26 cellular contexts compared by ENCODE assay signal in genomic region chr5:168056499-168057182, GRCh38.
"Had no signal": no experiment of that assay in that cellular context is flagged by ENCODE, and none has a peak within 500 bp of the region (broad histone marks: within the 10 kb centered on the region; RNA-seq: fewer than 3 reads in every experiment).

No MANE protein-coding gene starts in this region.

- DNase-seq: occipital lobe; posterior cingulate gyrus; psoas muscle; right lobe of liver; sigmoid colon; small intestine; stimulated activated CD4-positive, alpha-beta T cell treated with anti-CD3 and anti-CD28 coated beads, Interleukin-15, amount 100 ng/mL, for 24 hours; stimulated activated CD4-positive, alpha-beta T cell treated with anti-CD3 and anti-CD28 coated beads, Interleukin-2, amount 100 ng/mL, for 24 hours; stimulated activated CD4-positive, alpha-beta T cell treated with anti-CD3 and anti-CD28 coated beads, Interleukin-2, amount 100 ng/mL, for 48 hours; stimulated activated CD4-positive, alpha-beta T cell treated with anti-CD3 and anti-CD28 coated beads, Interleukin-4, amount 100 ng/mL, for 24 hours; stimulated activated naive B cell treated with anti-CD40 and anti-IgM and Interleukin-4, amounts not matched to agents 10 μg/mL and 1 μg/mL and 100 μg/mL, for 72 hours; stimulated activated naive CD4-positive, alpha-beta T cell treated with Interleukin-2 at 50 U/mL for 16 hours; stomach; thyroid gland; upper lobe of left lung had no signal

- H3K9me3 ChIP-seq: ovary, psoas muscle, right lobe of liver, sigmoid colon, stomach, thoracic aorta, thyroid gland, tibial nerve, upper lobe of left lung, vagina had no signal

- H3K27me3 Mint-ChIP-seq: stimulated activated naive B cell treated with anti-CD40 and anti-IgM and Interleukin-4, amounts not matched to agents 10 μg/mL and 1 μg/mL and 100 μg/mL, for 72 hours; stimulated activated naive CD8-positive, alpha-beta T cell treated with anti-CD3 and anti-CD28 coated beads, Interleukin-15, Interleukin-2, amounts not matched to agents 100 ng/mL and 50 ng/mL, for 24 hours had no signal

- FAIRE-seq: small intestine, urothelium cell line had no signal

- H3K4me1 Mint-ChIP-seq: neural progenitor cell; stimulated activated effector memory CD8-positive, alpha-beta T cell treated with anti-CD3 and anti-CD28 coated beads, Interleukin-12 subunit alpha, Interleukin-12 subunit beta, amount 100 ng/mL, for 72 hours; stimulated activated naive B cell treated with anti-CD40 and anti-IgM and Interleukin-4, amounts not matched to agents 10 μg/mL and 1 μg/mL and 100 μg/mL, for 72 hours had no signal

- H3K27ac Mint-ChIP-seq: neural progenitor cell; progenitor cell of endocrine pancreas; stimulated activated effector memory CD8-positive, alpha-beta T cell treated with anti-CD3 and anti-CD28 coated beads, Interleukin-12 subunit alpha, Interleukin-12 subunit beta, amount 100 ng/mL, for 72 hours; stimulated activated naive B cell treated with anti-CD40 and anti-IgM and Interleukin-4, amounts not matched to agents 10 μg/mL and 1 μg/mL and 100 μg/mL, for 72 hours; stimulated activated naive CD8-positive, alpha-beta T cell treated with anti-CD3 and anti-CD28 coated beads, Interleukin-15, Interleukin-2, amounts not matched to agents 100 ng/mL and 50 ng/mL, for 24 hours had no signal

- H3K4me3 ChIP-seq: neural progenitor cell, ovary, psoas muscle, right lobe of liver, sigmoid colon, stomach, thoracic aorta, thyroid gland, tibial nerve, upper lobe of left lung, vagina had no signal

- H3K4me2 ChIP-seq: neural progenitor cell had no signal

- H3K9ac ChIP-seq: neural progenitor cell, parathyroid adenoma had no signal

- H3K9me3 Mint-ChIP-seq: stimulated activated effector memory CD8-positive, alpha-beta T cell treated with anti-CD3 and anti-CD28 coated beads, Interleukin-12 subunit alpha, Interleukin-12 subunit beta, amount 100 ng/mL, for 72 hours had no signal

- H3K27ac ChIP-seq: neural progenitor cell, ovary, parathyroid adenoma, psoas muscle, right lobe of liver, sigmoid colon, stomach, thoracic aorta, thyroid gland, upper lobe of left lung, vagina had no signal

- H3K4me3 Mint-ChIP-seq: nephron; neural progenitor cell; stimulated activated effector memory CD8-positive, alpha-beta T cell treated with anti-CD3 and anti-CD28 coated beads, Interleukin-12 subunit alpha, Interleukin-12 subunit beta, amount 100 ng/mL, for 72 hours; stimulated activated naive B cell treated with anti-CD40 and anti-IgM and Interleukin-4, amounts not matched to agents 10 μg/mL and 1 μg/mL and 100 μg/mL, for 72 hours; stimulated activated naive CD8-positive, alpha-beta T cell treated with anti-CD3 and anti-CD28 coated beads, Interleukin-15, Interleukin-2, amounts not matched to agents 100 ng/mL and 50 ng/mL, for 24 hours had no signal

- H2AFZ ChIP-seq: neural progenitor cell, parathyroid adenoma had no signal

- H3K4me1 ChIP-seq: neural progenitor cell, parathyroid adenoma, psoas muscle, right lobe of liver, sigmoid colon, stomach, thyroid gland, vagina had no signal

- H3K36me3 Mint-ChIP-seq: stimulated activated effector memory CD8-positive, alpha-beta T cell treated with anti-CD3 and anti-CD28 coated beads, Interleukin-12 subunit alpha, Interleukin-12 subunit beta, amount 100 ng/mL, for 72 hours; stimulated activated naive B cell treated with anti-CD40 and anti-IgM and Interleukin-4, amounts not matched to agents 10 μg/mL and 1 μg/mL and 100 μg/mL, for 72 hours had no signal

- ATAC-seq: psoas muscle; stimulated activated effector memory CD8-positive, alpha-beta T cell treated with anti-CD3 and anti-CD28 coated beads, Interleukin-12 subunit alpha, Interleukin-12 subunit beta, amount 100 ng/mL, for 72 hours; stimulated activated naive B cell treated with anti-CD40 and anti-IgM and Interleukin-4, amounts not matched to agents 10 μg/mL and 1 μg/mL and 100 μg/mL, for 72 hours had no signal

- H3K79me2 ChIP-seq: parathyroid adenoma had no signal

- H3K36me3 ChIP-seq: neural progenitor cell, ovary, right lobe of liver, sigmoid colon, stomach, thoracic aorta, thyroid gland, tibial nerve, upper lobe of left lung, vagina had no signal

- H3K27me3 ChIP-seq: neural progenitor cell, ovary, right lobe of liver, sigmoid colon, stomach, thyroid gland, tibial nerve, upper lobe of left lung, vagina had no signal
